29 cellular contexts compared by ENCODE assay signal in genomic region chr6:155778336-155778735, GRCh38.
"Had no signal": no experiment of that assay in that cellular context is flagged by ENCODE, and none has a peak within 500 bp of the region (broad histone marks: within the 10 kb centered on the region; RNA-seq: fewer than 3 reads in every experiment).

No MANE protein-coding gene starts in this region.

- H3K4me1 ChIP-seq: esophagus muscularis mucosa, gastroesophageal sphincter, neural progenitor cell, parathyroid adenoma, psoas muscle, sigmoid colon, upper lobe of left lung had no signal

- H3K9me3 ChIP-seq: esophagus muscularis mucosa, gastroesophageal sphincter, psoas muscle, sigmoid colon, tibial artery, upper lobe of left lung, vagina had no signal

- ATAC-seq: gastroesophageal sphincter; left colon; left ventricle myocardium superior; natural killer cell treated with Interleukin-12 subunit alpha and Interleukin-12 subunit beta and Interleukin-15 and Interleukin-18, amount 100 ng/mL, for 72 hours; psoas muscle; stimulated activated effector memory CD8-positive, alpha-beta T cell treated with anti-CD3 and anti-CD28 coated beads, Interleukin-12 subunit alpha, Interleukin-12 subunit beta, amount 100 ng/mL, for 72 hours; stimulated activated naive CD8-positive, alpha-beta T cell treated with anti-CD3 and anti-CD28 coated beads, Interleukin-15, Interleukin-2, amounts not matched to agents 100 U/mL and 50 U/mL, for 24 hours had no signal

- H3K27me3 ChIP-seq: esophagus muscularis mucosa, gastroesophageal sphincter, neural progenitor cell, sigmoid colon, tibial artery, upper lobe of left lung, vagina had no signal

- H3K36me3 ChIP-seq: esophagus muscularis mucosa, gastroesophageal sphincter, neural progenitor cell, sigmoid colon, tibial artery, upper lobe of left lung, vagina had no signal

- H3K27ac ChIP-seq: epithelial cell of prostate, esophagus muscularis mucosa, gastroesophageal sphincter, neural progenitor cell, parathyroid adenoma, psoas muscle, sigmoid colon, tibial artery, upper lobe of left lung, vagina had no signal

- H3K4me3 ChIP-seq: esophagus muscularis mucosa, gastroesophageal sphincter, lung, neural progenitor cell, psoas muscle, sigmoid colon, tibial artery, upper lobe of left lung, vagina had no signal

- DNase-seq: cortex of kidney; effector memory CD4-positive, alpha-beta T cell; foreskin fibroblast; glutamatergic neuron; immature natural killer cell; left colon; left ventricle myocardium superior; mesenchymal stem cell; midbrain; nucleus accumbens; psoas muscle; retina; sigmoid colon; small intestine; stimulated activated CD4-positive, alpha-beta T cell treated with anti-CD3 and anti-CD28 coated beads, Interleukin-12 subunit alpha, Interleukin-12 subunit beta, amount 100 ng/mL, for 4 hours; stimulated activated CD4-positive, alpha-beta T cell treated with anti-CD3 and anti-CD28 coated beads, Interleukin-2, amount 100 ng/mL, for 48 hours; stimulated activated CD8-positive, alpha-beta memory T cell treated with anti-CD3 and anti-CD28 coated beads, Interleukin-4, amount 100 ng/mL, for 48 hours; stimulated activated naive CD8-positive, alpha-beta T cell treated with anti-CD3 and anti-CD28 coated beads, Interleukin-15, Interleukin-2, amounts not matched to agents 100 U/mL and 50 U/mL, for 24 hours; tibial artery; upper lobe of left lung had no signal
